ENCODE assay signal across 10 cellular contexts in genomic region chrX:124232523-124233201, GRCh38.
DNase-seq lines count a peak whose midpoint lies in the region; ATAC-seq and TF ChIP-seq lines count a peak whose summit lies in the region.
"Had no signal": no experiment of that assay in that cellular context is flagged by ENCODE, and none has a peak within 500 bp of the region (broad histone marks: within the 10 kb centered on the region; RNA-seq: fewer than 3 reads in every experiment).

No MANE protein-coding gene starts in this region.

- H3K4me3 Mint-ChIP-seq in T-helper 1 cell treated with Interleukin-12 subunit alpha and Interleukin-12 subunit beta and Interleukin-4 antibody, amounts not matched to agents 30 μg/mL and 1 μg/mL, for 36 hours = no peak overlapping the region
- H3K4me3 Mint-ChIP-seq in stimulated activated effector memory CD8-positive, alpha-beta T cell treated with anti-CD3 and anti-CD28 coated beads, Interleukin-12 subunit alpha, Interleukin-12 subunit beta, amount 100 ng/mL, for 72 hours = no peak overlapping the region
- H3K4me3 Mint-ChIP-seq: effector memory CD8-positive, alpha-beta T cell had no signal

- ATAC-seq in HG02973 (IDR thresholded peaks at IDR 0.05; ENCODE audit: unreplicated experiment) (peak; percentile 85), Right ventricle myocardium superior (ENCODE audit: poor library complexity) (no peak)
- peak; percentile 91 for ATAC-seq in stimulated activated effector memory CD8-positive, alpha-beta T cell treated with anti-CD3 and anti-CD28 coated beads, Interleukin-12 subunit alpha, Interleukin-12 subunit beta, amount 100 ng/mL, for 72 hours
- ATAC-seq: effector memory CD8-positive, alpha-beta T cell had no signal

- no peaks in the 10 kb centered on the region for H3K27me3 ChIP-seq in adrenal gland
- H3K27me3 ChIP-seq in dorsolateral prefrontal cortex = peaks cover 0 to 78% (median 20%) of the 10 kb centered on the region in 45 donors

- TF ChIP-seq CTCF in adrenal gland (IDR thresholded peaks at IDR 0.05) (no peak), dorsolateral prefrontal cortex (IDR thresholded peaks at IDR 0.05 in 54 of 56, conservative IDR thresholded peaks at IDR 0.05 in 2 of 56; ENCODE audit: low read depth in 1 of 56, partially characterized antibody in 56 of 56) (no peak)

- H3K27ac ChIP-seq in adrenal gland (no peak overlapping the region), dorsolateral prefrontal cortex (no peak overlapping the region)

- no peaks in the 10 kb centered on the region for H3K36me3 ChIP-seq in adrenal gland (replicated peaks in 1 of 2)
- H3K36me3 ChIP-seq: left ventricle myocardium inferior had no signal

- DNase-seq in activated naive CD4-positive, alpha-beta T cell treated with Interleukin-2 at 50 U/mL for 16 hours = peak; percentile 61
- no peak for DNase-seq in activated naive CD4-positive, alpha-beta T cell (lab: John Stamatoyannopoulos, UW)
- peak in 1 of 2 donors; percentile 55 for DNase-seq in stimulated activated effector memory CD8-positive, alpha-beta T cell treated with anti-CD3 and anti-CD28 coated beads, Interleukin-12 subunit alpha, Interleukin-12 subunit beta, amount 100 ng/mL, for 72 hours (ENCODE audit: low spot score in 2 of 2)
- DNase-seq in adrenal gland (no peak), Right ventricle myocardium superior (no peak), dorsolateral prefrontal cortex (no peak)
- DNase-seq: effector memory CD8-positive, alpha-beta T cell; left ventricle myocardium inferior had no signal

- 46 to 77% (median 64%) methylated on average over 3 of the region's 3 CpGs for WGBS in adrenal gland, 4 donors

- peak overlapping the region; percentile 31 for H3K27ac Mint-ChIP-seq in T-helper 1 cell treated with Interleukin-12 subunit alpha and Interleukin-12 subunit beta and Interleukin-4 antibody, amounts not matched to agents 30 μg/mL and 1 μg/mL, for 36 hours
- no peak overlapping the region for H3K27ac Mint-ChIP-seq in stimulated activated effector memory CD8-positive, alpha-beta T cell treated with anti-CD3 and anti-CD28 coated beads, Interleukin-12 subunit alpha, Interleukin-12 subunit beta, amount 100 ng/mL, for 72 hours

- TF ChIP-seq POLR2A in adrenal gland (IDR thresholded peaks at IDR 0.05) = no peak

- H3K9me3 Mint-ChIP-seq in T-helper 1 cell treated with Interleukin-12 subunit alpha and Interleukin-12 subunit beta and Interleukin-4 antibody, amounts not matched to agents 30 μg/mL and 1 μg/mL, for 36 hours = no peaks in the 10 kb centered on the region
- H3K9me3 Mint-ChIP-seq in stimulated activated effector memory CD8-positive, alpha-beta T cell treated with anti-CD3 and anti-CD28 coated beads, Interleukin-12 subunit alpha, Interleukin-12 subunit beta, amount 100 ng/mL, for 72 hours = no peaks in the 10 kb centered on the region
- H3K9me3 Mint-ChIP-seq: effector memory CD8-positive, alpha-beta T cell had no signal

- peaks cover 12% of the 10 kb centered on the region for H3K4me1 Mint-ChIP-seq in T-helper 1 cell treated with Interleukin-12 subunit alpha and Interleukin-12 subunit beta and Interleukin-4 antibody, amounts not matched to agents 30 μg/mL and 1 μg/mL, for 36 hours (ENCODE audit: low read depth)
- H3K4me1 Mint-ChIP-seq in stimulated activated effector memory CD8-positive, alpha-beta T cell treated with anti-CD3 and anti-CD28 coated beads, Interleukin-12 subunit alpha, Interleukin-12 subunit beta, amount 100 ng/mL, for 72 hours = peaks cover 10% of the 10 kb centered on the region

- no peaks in the 10 kb centered on the region for H3K4me1 ChIP-seq in adrenal gland (replicated peaks in 1 of 2)
- H3K4me1 ChIP-seq: left ventricle myocardium inferior had no signal

- H3K4me3 ChIP-seq in adrenal gland (no peak overlapping the region), dorsolateral prefrontal cortex (no peak overlapping the region)
- H3K4me3 ChIP-seq: left ventricle myocardium inferior had no signal

- intact Hi-C loops in adrenal gland (cut with DNase I) (no loop called here), Right ventricle myocardium superior (cut with DNase I) (no loop called here), dorsolateral prefrontal cortex (cut with DNase I) (no loop called here)

- H3K9me3 ChIP-seq in adrenal gland (replicated peaks in 1 of 3) = no peaks in the 10 kb centered on the region
- H3K9me3 ChIP-seq: left ventricle myocardium inferior had no signal

- no peaks in the 10 kb centered on the region for H3K27me3 Mint-ChIP-seq in T-helper 1 cell treated with Interleukin-12 subunit alpha and Interleukin-12 subunit beta and Interleukin-4 antibody, amounts not matched to agents 30 μg/mL and 1 μg/mL, for 36 hours (ENCODE audit: low read depth)
- H3K27me3 Mint-ChIP-seq: effector memory CD8-positive, alpha-beta T cell had no signal

- H3K36me3 Mint-ChIP-seq in T-helper 1 cell treated with Interleukin-12 subunit alpha and Interleukin-12 subunit beta and Interleukin-4 antibody, amounts not matched to agents 30 μg/mL and 1 μg/mL, for 36 hours (ENCODE audit: low read depth) = no peaks in the 10 kb centered on the region
- H3K36me3 Mint-ChIP-seq in stimulated activated effector memory CD8-positive, alpha-beta T cell treated with anti-CD3 and anti-CD28 coated beads, Interleukin-12 subunit alpha, Interleukin-12 subunit beta, amount 100 ng/mL, for 72 hours = no peaks in the 10 kb centered on the region
